Comparison of ENCODE assay signal across 1 cellular context in genomic region chr17:1810450-1811103, GRCh38.
A peak's percentile ranks its signal among the peaks of the same experiment; 100 is the strongest.
TF ChIP-seq lines count a peak whose summit lies in the region.

No MANE protein-coding gene starts in this region.

TF ChIP-seq in HepG2, 621 proteins besides CTCF, POLR2A, EP300 and RAD21 (continued from another document and continues in another):
- TF ChIP-seq ZNF136 (CRISPR knock-in tag; IDR thresholded peaks at IDR 0.05; ENCODE audit: low read depth) (no peak), ZNF101 (CRISPR knock-in tag; IDR thresholded peaks at IDR 0.05; ENCODE audit: borderline replicate concordance, low read depth) (no peak), ZNF629 (CRISPR knock-in tag; conservative IDR thresholded peaks at IDR 0.05) (peak; percentile 47; the same call in 1 of the 2 replicates), THAP9 (CRISPR knock-in tag; IDR thresholded peaks at IDR 0.05; ENCODE audit: borderline replicate concordance) (peak; percentile 67; the same call in 1 of the 2 replicates), TBX2 (CRISPR knock-in tag; IDR thresholded peaks at IDR 0.05; ENCODE audit: borderline replicate concordance) (peak; percentile 71; the same call in 1 of the 2 replicates), AHR (CRISPR knock-in tag; IDR thresholded peaks at IDR 0.05) (peak; percentile 27; the same call in 1 of the 2 replicates), SPEN (CRISPR knock-in tag; IDR thresholded peaks at IDR 0.05; ENCODE audit: low read depth) (peak; percentile 94), PBX2 (CRISPR knock-in tag; IDR thresholded peaks at IDR 0.05) (0 out of 2 replicates have a peak, but pooled peaks have one; percentile 29), FOXP1 (IDR thresholded peaks at IDR 0.05) (no peak), FOXP1 (CRISPR knock-in tag; IDR thresholded peaks at IDR 0.05) (peak; percentile 28; the same call in 1 of the 2 replicates), SP5 (CRISPR knock-in tag; IDR thresholded peaks at IDR 0.05; ENCODE audit: borderline replicate concordance, low read depth) (peak; percentile 83), AKAP8 (CRISPR knock-in tag; IDR thresholded peaks at IDR 0.05) (peak; percentile 84; the same call in 1 of the 2 replicates), ZNF816 (CRISPR knock-in tag; IDR thresholded peaks at IDR 0.05; ENCODE audit: borderline replicate concordance) (no peak; the same call in 1 of the 2 replicates), MTA1 (CRISPR knock-in tag; IDR thresholded peaks at IDR 0.05; ENCODE audit: borderline replicate concordance) (peak; percentile 75), PATZ1 (CRISPR knock-in tag; IDR thresholded peaks at IDR 0.05) (peak; percentile 43; the same call in 1 of the 2 replicates), ELF1 (CRISPR knock-in tag; IDR thresholded peaks at IDR 0.05) (peak; percentile 63), ZNF83 (CRISPR knock-in tag; IDR thresholded peaks at IDR 0.05; ENCODE audit: borderline replicate concordance) (0 out of 2 replicates have a peak, but pooled peaks have one; percentile 66), PHF20 (CRISPR knock-in tag; IDR thresholded peaks at IDR 0.05) (0 out of 2 replicates have a peak, but pooled peaks have one; percentile 47), TP53 (CRISPR knock-in tag; conservative IDR thresholded peaks at IDR 0.05) (0 out of 2 replicates have a peak, but pooled peaks have one; percentile 54), MYC (CRISPR knock-in tag; IDR thresholded peaks at IDR 0.05; ENCODE audit: borderline replicate concordance) (peak; percentile 85), BHLHE40 (IDR thresholded peaks at IDR 0.05; ENCODE audit: low read length) (peak; percentile 48; the same call in 1 of the 2 replicates), GMEB1 (CRISPR knock-in tag; IDR thresholded peaks at IDR 0.05; ENCODE audit: borderline replicate concordance) (peak; percentile 65; the same call in 1 of the 2 replicates), ZNF580 (CRISPR knock-in tag; IDR thresholded peaks at IDR 0.05; ENCODE audit: borderline replicate concordance, low read depth) (peak; percentile 67; the same call in 1 of the 2 replicates), TFE3 (CRISPR knock-in tag; IDR thresholded peaks at IDR 0.05) (peak; percentile 77; the same call in 1 of the 2 replicates), ZNF430 (CRISPR knock-in tag; IDR thresholded peaks at IDR 0.05) (peak; percentile 48; the same call in 1 of the 2 replicates), ETV5 (CRISPR knock-in tag; IDR thresholded peaks at IDR 0.05; ENCODE audit: borderline replicate concordance) (peak; percentile 97), ISX (CRISPR knock-in tag; conservative IDR thresholded peaks at IDR 0.05) (no peak), ZNF225 (CRISPR knock-in tag; IDR thresholded peaks at IDR 0.05) (peak; percentile 58; the same call in 1 of the 2 replicates), ZHX2 (IDR thresholded peaks at IDR 0.05; ENCODE audit: low read depth) (no peak), ZHX2 (CRISPR knock-in tag; IDR thresholded peaks at IDR 0.05; ENCODE audit: borderline replicate concordance) (no peak), POLR2G (IDR thresholded peaks at IDR 0.05; ENCODE audit: low read depth, low read length) (peak; percentile 66), FOXK2 (IDR thresholded peaks at IDR 0.05) (no peak), JDP2 (CRISPR knock-in tag; IDR thresholded peaks at IDR 0.05; ENCODE audit: borderline replicate concordance) (no peak), ZXDC (CRISPR knock-in tag; IDR thresholded peaks at IDR 0.05) (no peak), ZNF556 (CRISPR knock-in tag; IDR thresholded peaks at IDR 0.05; ENCODE audit: borderline replicate concordance) (peak; percentile 63; the same call in 1 of the 2 replicates), CHD2 (IDR thresholded peaks at IDR 0.05; ENCODE audit: low read depth, low read length) (no peak), ZNF451 (CRISPR knock-in tag; IDR thresholded peaks at IDR 0.05) (0 out of 2 replicates have a peak, but pooled peaks have one; percentile 3), DMAP1 (CRISPR knock-in tag; IDR thresholded peaks at IDR 0.05) (peak; percentile 81), PAF1 (CRISPR knock-in tag; IDR thresholded peaks at IDR 0.05) (no peak), ZNF639 (CRISPR knock-in tag; conservative IDR thresholded peaks at IDR 0.05) (peak; percentile 45; the same call in 1 of the 2 replicates)
